ENCODE assay signal across 8 cellular contexts in genomic region chr1:185734929-185735666, GRCh38. TPM values are rescaled to one million over a fixed set of nuclear protein-coding genes. Genes with fewer than 3 reads are reported as not detected.
DNase-seq lines count a peak whose midpoint lies in the region; ATAC-seq and TF ChIP-seq lines count a peak whose summit lies in the region.

No MANE protein-coding gene starts in this region.

- H3K27me3 Mint-ChIP-seq in T-helper 17 cell = peaks cover 40% of the 10 kb centered on the region

- no peak overlapping the region for H3K27ac Mint-ChIP-seq in T-helper 17 cell

- H3K4me1 Mint-ChIP-seq in T-helper 17 cell = peaks cover 15% of the 10 kb centered on the region

- H2AFZ ChIP-seq in GM23248 (peak overlapping the region; percentile 92), hepatocyte (peak overlapping the region; percentile 88)

- H3K27ac ChIP-seq in GM23248 = peak overlapping the region; percentile 52
- H3K27ac ChIP-seq in hepatocyte = no peak overlapping the region

- ATAC-seq in T-helper 17 cell (no peak), sciatic nerve (no peak), HG03457 (IDR thresholded peaks at IDR 0.05; ENCODE audit: unreplicated experiment) (no peak)

- H3K9me2 ChIP-seq in GM23248 (ENCODE audit: insufficient read depth) = no peaks in the 10 kb centered on the region
- no peaks in the 10 kb centered on the region for H3K9me2 ChIP-seq in hepatocyte (replicated peaks; ENCODE audit: insufficient read depth)

- H3K4me2 ChIP-seq in GM23248 (ENCODE audit: unreplicated experiment) = peak overlapping the region; percentile 87
- peak overlapping the region; percentile 93 for H3K4me2 ChIP-seq in hepatocyte

- DNase-seq in GM23248 = peak; percentile 46
- DNase-seq in T-helper 17 cell = no peak
- DNase-seq in hepatocyte (ENCODE audit: low spot score) = peak; percentile 3
- DNase-seq in skeletal muscle cell (ENCODE audit: low read depth) = no peak
- no peak for DNase-seq in NCI-H1092 (lab: John Stamatoyannopoulos, UW)
- no peak for DNase-seq in sciatic nerve (ENCODE audit: low spot score)
- DNase-seq in NCI-H2171 (lab: John Stamatoyannopoulos, UW) = no peak

- H3K79me2 ChIP-seq in GM23248 (ENCODE audit: insufficient read depth) (no peaks in the 10 kb centered on the region), hepatocyte (no peaks in the 10 kb centered on the region)

- peak overlapping the region; percentile 72 for H3K9ac ChIP-seq in GM23248

- peaks cover 5% of the 10 kb centered on the region for H3K36me3 Mint-ChIP-seq in T-helper 17 cell (ENCODE audit: low read depth)

- H3F3A ChIP-seq in GM23248 (ENCODE audit: insufficient read depth) = peaks cover 8% of the 10 kb centered on the region; the same call in 1 of the 2 replicates

- TF ChIP-seq CTCF in hepatocyte (IDR thresholded peaks at IDR 0.05; ENCODE audit: poor library complexity) = no peak

- in situ Hi-C loops in GM23248 (cut with MboI) = no loop called here

- intact Hi-C loops in sciatic nerve (cut with DNase I) = no loop called here

- WGBS in GM23248 (ENCODE audit: low coverage in 1 of 2, low lambda C conversion rate in 2 of 2, missing lambda C conversion rate in 2 of 2), 2 experiments = 2 to 3% methylated on average over 9 of the region's 9 CpGs
- 53% methylated on average over 9 of the region's 9 CpGs for WGBS in hepatocyte (ENCODE audit: low lambda C conversion rate, missing lambda C conversion rate)

- H3K4me3 Mint-ChIP-seq in T-helper 17 cell = peak overlapping the region; percentile 83

- H4K20me1 ChIP-seq in GM23248 (ENCODE audit: insufficient read depth) (no peaks in the 10 kb centered on the region), hepatocyte (ENCODE audit: insufficient read depth, poor library complexity, severe bottlenecking) (no peaks in the 10 kb centered on the region)

- H3K27me3 ChIP-seq in GM23248 (replicated peaks; ENCODE audit: insufficient read depth) (no peaks in the 10 kb centered on the region), hepatocyte (peaks cover 5% of the 10 kb centered on the region)

- H3K36me3 ChIP-seq in GM23248 (ENCODE audit: low read depth) (no peaks in the 10 kb centered on the region), hepatocyte (replicated peaks; ENCODE audit: insufficient read depth, low read depth) (no peaks in the 10 kb centered on the region)

- H3K4me3 ChIP-seq in GM23248 (peak overlapping the region; percentile 73), hepatocyte (peak overlapping the region; percentile 56), skeletal muscle cell (ENCODE audit: low read depth, low read length) (peak overlapping the region; percentile 51)

- H3K4me1 ChIP-seq in GM23248 (ENCODE audit: insufficient read depth) (peaks cover 5% of the 10 kb centered on the region; the same call in 1 of the 2 replicates), hepatocyte (ENCODE audit: insufficient read depth) (no peaks in the 10 kb centered on the region)

- no peaks in the 10 kb centered on the region for H3K9me3 ChIP-seq in GM23248 (ENCODE audit: low read depth)
- no peaks in the 10 kb centered on the region for H3K9me3 ChIP-seq in T-helper 17 cell (ENCODE audit: control insufficient read depth, low read length, poor library complexity, severe bottlenecking)
- no peaks in the 10 kb centered on the region for H3K9me3 ChIP-seq in hepatocyte (ENCODE audit: low read depth)

RNA-seq across cellular contexts. Expression of gene HMCN1, which starts 0.9 kb away (rescaled TPM):
- 5.2 and 18.7 TPM in 2 replicates for total RNA-seq in GM23248 (2014; rRNA removed; shearing (Covaris generic))
- polyA plus RNA-seq in GM23248 (2016; fragmentation: Nextera tagmentation; extraction: Ambion mirVana) (1.8 and 2.1 TPM in 2 replicates), hepatocyte (2.0 and 2.3 TPM in 2 replicates)
- total RNA-seq in T-helper 17 cell (under 1 TPM; 0.05 to 0.57 TPM), hepatocyte (13.4 and 14.2 TPM in 2 replicates), sciatic nerve (6.9 TPM)

Comparison
In these comparisons a context has a peak if more than half of its experiments do, and no peak if none do; other contexts are left out.
1. DNase-seq: peak in GM23248 (single experiment) and hepatocyte (single experiment); none in T-helper 17 cell (0 of 3), skeletal muscle cell (single experiment), NCI-H1092 (single experiment), sciatic nerve (single experiment) and NCI-H2171 (single experiment).
2. Peak in every context shown above with its lines, with median percentiles within 50 percentile points of each other: H3K4me3 ChIP-seq.